1 cellular context compared by ENCODE assay signal in genomic region chr5:1925111-1926070, GRCh38.
TF ChIP-seq lines count a peak whose summit lies in the region.

No MANE protein-coding gene starts in this region.

TF ChIP-seq in H1, 55 proteins besides CTCF, POLR2A, EP300 and RAD21:
- TF ChIP-seq TAF7 (optimal IDR thresholded peaks at IDR 0.05; ENCODE audit: borderline replicate concordance, low read depth, low read length) (no peak), SRF (IDR thresholded peaks at IDR 0.05; ENCODE audit: low read depth, low read length) (no peak), CREB1 (IDR thresholded peaks at IDR 0.05) (no peak), RBBP5 (IDR thresholded peaks at IDR 0.05; ENCODE audit: borderline replicate concordance, low read depth, low read length) (no peak), USF2 (IDR thresholded peaks at IDR 0.05; ENCODE audit: low read length) (no peak), RNF2 (IDR thresholded peaks at IDR 0.05; ENCODE audit: borderline replicate concordance, low read depth, low read length, missing control alignments, poor library complexity, severe bottlenecking) (no peak), POLR2AphosphoS5 (IDR thresholded peaks at IDR 0.05; ENCODE audit: low read depth, low read length) (no peak)
